8 cellular contexts compared by ENCODE assay signal in the genomic region with DNA sequence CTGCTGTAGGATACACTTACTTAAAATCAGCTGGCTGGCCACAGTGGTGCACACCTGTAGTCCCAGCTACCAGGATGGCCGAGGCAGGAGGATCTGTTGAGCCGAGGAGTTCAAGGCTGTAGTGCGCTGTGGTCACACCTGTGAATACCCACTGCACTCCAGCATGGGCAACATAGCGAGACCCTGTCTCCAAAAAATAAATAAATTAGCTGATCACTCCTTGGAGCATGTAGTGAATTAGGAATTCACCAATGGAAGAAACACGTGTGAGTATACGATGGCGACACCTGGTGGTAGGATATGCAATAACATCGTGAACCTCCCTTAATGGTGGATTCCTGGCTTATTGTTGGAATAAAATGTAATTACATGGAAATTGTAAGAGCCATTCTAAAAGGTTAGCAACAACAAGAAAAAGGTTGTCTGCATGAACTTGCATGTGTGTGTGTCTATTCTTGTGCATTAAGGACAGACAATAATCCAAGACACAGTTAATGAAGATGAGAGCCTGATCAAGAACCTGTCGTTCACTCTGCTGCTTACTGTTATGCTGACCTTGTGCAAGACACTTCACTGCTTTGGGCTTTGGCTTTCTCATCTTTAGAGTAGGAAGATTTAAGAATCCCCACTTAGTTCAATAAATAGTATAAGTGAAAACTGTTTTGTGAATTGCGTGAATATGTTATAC. TPM values are rescaled to one million over a fixed set of nuclear protein-coding genes. Genes with fewer than 3 reads are reported as not detected.
DNase-seq lines count a peak whose midpoint lies in the region; ATAC-seq, FAIRE-seq and TF ChIP-seq lines count a peak whose summit lies in the region.

No MANE protein-coding gene starts in this region.

- POLR2A ChIA-PET in activated CD4-positive, alpha-beta T cell treated with anti-CD3 and anti-CD28 coated beads for 36 hours (lab: Charles Lee) = interaction anchor here (0.7 kb wide), 1 partner anchor 195 kb away, joined by 3 read pairs; no protein-coding TSS in a partner anchor

- H3K4me3 Mint-ChIP-seq in activated CD4-positive, alpha-beta T cell treated with anti-CD3 and anti-CD28 coated beads for 36 hours = no peak overlapping the region

- H3K4me3 ChIP-seq in lower lobe of right lung = no peak overlapping the region

- no peaks in the 10 kb centered on the region for H3K9me3 ChIP-seq in lower lobe of right lung

- CTCF ChIA-PET in activated CD4-positive, alpha-beta T cell treated with anti-CD3 and anti-CD28 coated beads for 36 hours (lab: Charles Lee) = interaction anchor here (1.0 to 6.2 kb wide), 9 partner anchors 9 to 245 kb away, joined by 3 to 66 read pairs (median 4); no protein-coding TSS in a partner anchor

- H3K36me3 Mint-ChIP-seq in activated CD4-positive, alpha-beta T cell treated with anti-CD3 and anti-CD28 coated beads for 36 hours (ENCODE audit: low read depth) = no peaks in the 10 kb centered on the region

- no peak overlapping the region for H3K27ac ChIP-seq in lower lobe of right lung

- peak; percentile 40 for ATAC-seq in activated CD4-positive, alpha-beta T cell treated with anti-CD3 and anti-CD28 coated beads for 36 hours
- ATAC-seq in lower lobe of right lung = peak; percentile 81
- no peak for ATAC-seq in GM18498 (IDR thresholded peaks at IDR 0.05; ENCODE audit: unreplicated experiment)

- H3K27ac Mint-ChIP-seq in activated CD4-positive, alpha-beta T cell treated with anti-CD3 and anti-CD28 coated beads for 36 hours = no peak overlapping the region

- peak; percentile 79 for FAIRE-seq in A204.1 (lab: Jason Lieb, UNC)

- peaks cover 6% of the 10 kb centered on the region for H3K4me1 ChIP-seq in lower lobe of right lung

- TF ChIP-seq CTCF in GM12874 (IDR thresholded peaks at IDR 0.05; ENCODE audit: insufficient read depth, low read depth, low read length) (peak; percentile 74), lower lobe of right lung (IDR thresholded peaks at IDR 0.05) (peak; percentile 90)

- no peaks in the 10 kb centered on the region for H3K9me3 Mint-ChIP-seq in activated CD4-positive, alpha-beta T cell treated with anti-CD3 and anti-CD28 coated beads for 36 hours (ENCODE audit: low read depth)

- H3K36me3 ChIP-seq in lower lobe of right lung = no peaks in the 10 kb centered on the region

- intact Hi-C loops in activated CD4-positive, alpha-beta T cell treated with anti-CD3 and anti-CD28 coated beads for 36 hours (cut with DNase I, micrococcal nuclease) = loop anchor here (1.0 to 2.0 kb wide), 2 partner anchors 142 to 194 kb away; no protein-coding TSS in a partner anchor
- intact Hi-C loops in lower lobe of right lung (cut with DNase I) = loop anchor here (2.0 kb wide), 1 partner anchor 192 kb away; no protein-coding TSS in a partner anchor

- H3K4me1 Mint-ChIP-seq in activated CD4-positive, alpha-beta T cell treated with anti-CD3 and anti-CD28 coated beads for 36 hours = peaks cover 2% of the 10 kb centered on the region

- peak; percentile 66 for DNase-seq in NCI-H2227 (lab: John Stamatoyannopoulos, UW; ENCODE audit: unreplicated experiment)
- peak; percentile 70 for DNase-seq in activated CD4-positive, alpha-beta T cell treated with anti-CD3 and anti-CD28 coated beads for 36 hours
- DNase-seq in dedifferentiated amniotic fluid mesenchymal stem cell (ENCODE audit: extremely low spot score) = peak; percentile 66
- DNase-seq in lower lobe of right lung = no peak
- peak; percentile 25 to 27 for DNase-seq in stimulated activated CD8-positive, alpha-beta memory T cell treated with anti-CD3 and anti-CD28 coated beads, Interleukin-4, amount 100 ng/mL, for 1 hour (ENCODE audit: low read depth in 2 of 2, low spot score in 1 of 2)

- no peaks in the 10 kb centered on the region for H3K27me3 Mint-ChIP-seq in activated CD4-positive, alpha-beta T cell treated with anti-CD3 and anti-CD28 coated beads for 36 hours

- H3K27me3 ChIP-seq in lower lobe of right lung (ENCODE audit: low read depth) = no peaks in the 10 kb centered on the region

RNA-seq across cellular contexts. Expression of gene COX20, which starts 38.6 kb away (rescaled TPM):
- 10 to 100 TPM; 32.0 to 33.2 TPM for total RNA-seq in activated CD4-positive, alpha-beta T cell treated with anti-CD3 and anti-CD28 coated beads for 36 hours
- 22.8 TPM for total RNA-seq in lower lobe of right lung
